Comparison of ENCODE assay signal across 8 cellular contexts in genomic region chr15:100349696-100350433, GRCh38. TPM values are rescaled to one million over a fixed set of nuclear protein-coding genes. Genes with fewer than 3 reads are reported as not detected.
A peak's percentile ranks its signal among the peaks of the same experiment; 100 is the strongest.
DNase-seq lines count a peak whose midpoint lies in the region; ATAC-seq and TF ChIP-seq lines count a peak whose summit lies in the region.

No MANE protein-coding gene starts in this region.

- H3K9me3 Mint-ChIP-seq in T-helper 1 cell treated with Interleukin-12 subunit alpha and Interleukin-12 subunit beta and Interleukin-4 antibody, amounts not matched to agents 30 μg/mL and 1 μg/mL, for 36 hours = no peaks in the 10 kb centered on the region

- H3K4me3 Mint-ChIP-seq in T-helper 1 cell treated with Interleukin-12 subunit alpha and Interleukin-12 subunit beta and Interleukin-4 antibody, amounts not matched to agents 30 μg/mL and 1 μg/mL, for 36 hours = peak overlapping the region; percentile 88

- peak; percentile 54 for TF ChIP-seq POLR2A in NB4 (IDR thresholded peaks at IDR 0.05; ENCODE audit: extremely low read depth, insufficient read length)
- peak; percentile 25 for TF ChIP-seq POLR2A in prostate gland (IDR thresholded peaks at IDR 0.05)

- H3K4me3 ChIP-seq in NB4 (ENCODE audit: low read depth, low read length) (peak overlapping the region; percentile 77), prostate gland (peak overlapping the region; percentile 69 to 70)

- H3K36me3 ChIP-seq in prostate gland = no peaks in the 10 kb centered on the region

- no peaks in the 10 kb centered on the region for H3K4me1 ChIP-seq in prostate gland (replicated peaks)

- no peaks in the 10 kb centered on the region for H3K27me3 ChIP-seq in prostate gland (replicated peaks; ENCODE audit: insufficient read depth)

- H3K27ac Mint-ChIP-seq in T-helper 1 cell treated with Interleukin-12 subunit alpha and Interleukin-12 subunit beta and Interleukin-4 antibody, amounts not matched to agents 30 μg/mL and 1 μg/mL, for 36 hours = peak overlapping the region; percentile 76

- under 1% methylated on average over 43 of the region's 43 CpGs for WGBS in prostate gland

- DNase-seq in GM10266 (ENCODE audit: extremely low spot score) (peak; percentile 79), NB4 (ENCODE audit: low read depth) (peak; percentile 96), left ventricle myocardium superior (peak; percentile 95), prostate gland (ENCODE audit: low spot score) (peak; percentile 93), ureter (ENCODE audit: low spot score) (peak; percentile 96)

- intact Hi-C loops in left ventricle myocardium superior (cut with micrococcal nuclease) = loop anchor here (5.0 kb wide), 1 partner anchor 222 kb away; no protein-coding TSS in a partner anchor
- intact Hi-C loops in prostate gland (cut with DNase I) = loop anchor here (2.0 to 10.0 kb wide), 3 partner anchors 223 to 655 kb away; partner anchors contain the start of genes ASB7 and LINS1

- ATAC-seq in HG02571 (IDR thresholded peaks at IDR 0.05; ENCODE audit: unreplicated experiment) (peak; percentile 86), left ventricle myocardium superior (peak; percentile 97)

- peaks cover 21% of the 10 kb centered on the region for H3K27me3 Mint-ChIP-seq in T-helper 1 cell treated with Interleukin-12 subunit alpha and Interleukin-12 subunit beta and Interleukin-4 antibody, amounts not matched to agents 30 μg/mL and 1 μg/mL, for 36 hours (ENCODE audit: low read depth)

- TF ChIP-seq CTCF in GM10266 (IDR thresholded peaks at IDR 0.05; ENCODE audit: control insufficient read depth, insufficient read depth, low read depth, missing control alignments) = peak; percentile 82
- peak; percentile 94 for TF ChIP-seq CTCF in NB4 (IDR thresholded peaks at IDR 0.05; ENCODE audit: low read depth, low read length)
- peak; percentile 64 to 95 (median 84) for TF ChIP-seq CTCF in prostate gland (IDR thresholded peaks at IDR 0.05)

- no peaks in the 10 kb centered on the region for H3K9me3 ChIP-seq in prostate gland

- peaks cover 1% of the 10 kb centered on the region for H3K36me3 Mint-ChIP-seq in T-helper 1 cell treated with Interleukin-12 subunit alpha and Interleukin-12 subunit beta and Interleukin-4 antibody, amounts not matched to agents 30 μg/mL and 1 μg/mL, for 36 hours (ENCODE audit: low read depth)

- H3K27ac ChIP-seq in angular gyrus (ENCODE audit: low read depth, low read length) (peak overlapping the region; percentile 90), prostate gland (peak overlapping the region; percentile 94 to 96)

- peaks cover 4% of the 10 kb centered on the region for H3K4me1 Mint-ChIP-seq in T-helper 1 cell treated with Interleukin-12 subunit alpha and Interleukin-12 subunit beta and Interleukin-4 antibody, amounts not matched to agents 30 μg/mL and 1 μg/mL, for 36 hours (ENCODE audit: low read depth)

RNA-seq across cellular contexts. Expression of gene ADAMTS17, which starts 8.1 kb away (rescaled TPM):
- total RNA-seq in left ventricle myocardium superior (2.9 TPM), prostate gland (1 to 10 TPM; 2.7 to 5.6 TPM), ureter (10.6 TPM)

Comparison
In these comparisons a context has a peak if more than half of its experiments do, and no peak if none do; other contexts are left out.
1. Peak in every context shown above with its lines: DNase-seq, ATAC-seq, H3K4me3 ChIP-seq and H3K27ac ChIP-seq.